Comparison of ENCODE assay signal across 8 cellular contexts in genomic region chr11:60840711-60841430, GRCh38. TPM values are rescaled to one million over a fixed set of nuclear protein-coding genes. Genes with fewer than 3 reads are reported as not detected.
DNase-seq lines count a peak whose midpoint lies in the region; ATAC-seq and TF ChIP-seq lines count a peak whose summit lies in the region.

No MANE protein-coding gene starts in this region.

- no peaks in the 10 kb centered on the region for H3F3A ChIP-seq in OCI-LY1 (ENCODE audit: insufficient read depth, low read length)

- H3K4me1 ChIP-seq in CD4-positive, CD25-positive, alpha-beta regulatory T cell (ENCODE audit: control insufficient read depth, insufficient read depth, low read length, poor library complexity, severe bottlenecking) = peaks cover 38% of the 10 kb centered on the region
- H3K4me1 ChIP-seq in OCI-LY1 (ENCODE audit: insufficient read depth, low read length, severe bottlenecking) = peaks cover 33% of the 10 kb centered on the region
- peaks cover 11 to 15% of the 10 kb centered on the region in 2 donors for H3K4me1 ChIP-seq in esophagus (ENCODE audit: control insufficient read depth in 2 of 2, insufficient read depth in 2 of 2, low read length in 1 of 2)
- H3K4me1 ChIP-seq in ovary (ENCODE audit: insufficient read depth) = peaks cover 16% of the 10 kb centered on the region

- no peak for TF ChIP-seq POLR2A in ovary (IDR thresholded peaks at IDR 0.05)

- peak overlapping the region; percentile 84 to 96 (median 88) for H3K4me3 Mint-ChIP-seq in CD4-positive, CD25-positive, alpha-beta regulatory T cell

- H3K4me1 Mint-ChIP-seq in CD4-positive, CD25-positive, alpha-beta regulatory T cell = peaks cover 4 to 52% (median 33%) of the 10 kb centered on the region in 4 donors

- H4K20me1 ChIP-seq in OCI-LY1 (ENCODE audit: insufficient read depth, low read length) = no peaks in the 10 kb centered on the region

- no peak for DNase-seq in CD4-positive, CD25-positive, alpha-beta regulatory T cell
- DNase-seq in ovary (peak in 3 of 5 donors; percentile 27 to 55 (median 53)), NCI-H774 (lab: John Stamatoyannopoulos, UW) (no peak), NCI-H446 (lab: John Stamatoyannopoulos, UW) (no peak)

- H3K9ac ChIP-seq in OCI-LY1 (ENCODE audit: low read length) = no peak overlapping the region; the same call in 1 of the 2 replicates

- H3K27me3 Mint-ChIP-seq in CD4-positive, CD25-positive, alpha-beta regulatory T cell = peaks cover 5% of the 10 kb centered on the region

- no peak for ATAC-seq in CD4-positive, CD25-positive, alpha-beta regulatory T cell (ENCODE audit: low read depth in 2 of 2)
- ATAC-seq in HG03175 (IDR thresholded peaks at IDR 0.05; ENCODE audit: unreplicated experiment) (no peak), GM18858 (IDR thresholded peaks at IDR 0.05; ENCODE audit: unreplicated experiment) (no peak)

- H3K27ac ChIP-seq in CD4-positive, CD25-positive, alpha-beta regulatory T cell (ENCODE audit: insufficient read depth, low read length, poor library complexity, severe bottlenecking) = no peak overlapping the region
- H3K27ac ChIP-seq in OCI-LY1 (ENCODE audit: low read depth, low read length, poor library complexity, severe bottlenecking) (no peak overlapping the region), esophagus (ENCODE audit: low read depth in 2 of 2, low read length in 1 of 2) (peak overlapping the region; percentile 44 to 50), ovary (peak overlapping the region in 1 of 2 donors; percentile 56)

- no peak for TF ChIP-seq EP300 in ovary (IDR thresholded peaks at IDR 0.05)

- no peaks in the 10 kb centered on the region for H3K9me3 ChIP-seq in CD4-positive, CD25-positive, alpha-beta regulatory T cell (ENCODE audit: control insufficient read depth in 2 of 2, low read length in 2 of 2)
- no peaks in the 10 kb centered on the region for H3K9me3 ChIP-seq in OCI-LY1 (ENCODE audit: low read length)
- H3K9me3 ChIP-seq in esophagus (ENCODE audit: control insufficient read depth in 2 of 2, insufficient read depth in 1 of 2, low read depth in 1 of 2, low read length in 1 of 2) = no peaks in the 10 kb centered on the region
- no peaks in the 10 kb centered on the region for H3K9me3 ChIP-seq in ovary

- no peaks in the 10 kb centered on the region for H3K9me3 Mint-ChIP-seq in CD4-positive, CD25-positive, alpha-beta regulatory T cell

- TF ChIP-seq CTCF in OCI-LY1 (IDR thresholded peaks at IDR 0.05; ENCODE audit: low read length) = no peak
- TF ChIP-seq CTCF in ovary (IDR thresholded peaks at IDR 0.05) = no peak

- H3K36me3 ChIP-seq in CD4-positive, CD25-positive, alpha-beta regulatory T cell (ENCODE audit: control insufficient read depth, insufficient read depth, low read length) = no peaks in the 10 kb centered on the region
- H3K36me3 ChIP-seq in OCI-LY1 (ENCODE audit: insufficient read depth, low read length) (peaks cover 8% of the 10 kb centered on the region; the same call in 1 of the 2 replicates), esophagus (ENCODE audit: control insufficient read depth in 2 of 2, insufficient read depth in 2 of 2, low read length in 1 of 2) (peaks cover 0 to under 1% of the 10 kb centered on the region in 2 donors), ovary (no peaks in the 10 kb centered on the region)

- H3K9me2 ChIP-seq in OCI-LY1 (ENCODE audit: low read depth, low read length) = no peaks in the 10 kb centered on the region

- H3K4me3 ChIP-seq in CD4-positive, CD25-positive, alpha-beta regulatory T cell (ENCODE audit: low read depth, low read length) = peak overlapping the region; percentile 84
- H3K4me3 ChIP-seq in OCI-LY1 (ENCODE audit: low read depth, low read length, poor library complexity, severe bottlenecking) = peak overlapping the region; percentile 71
- H3K4me3 ChIP-seq in esophagus (ENCODE audit: low read depth in 1 of 2, low read length in 2 of 2) = no peak overlapping the region
- no peak overlapping the region for H3K4me3 ChIP-seq in ovary

- peak overlapping the region; percentile 53; the same call in 1 of the 2 replicates for H2AFZ ChIP-seq in OCI-LY1 (ENCODE audit: low read length)

- peaks cover 26% of the 10 kb centered on the region for H3K79me2 ChIP-seq in OCI-LY1 (ENCODE audit: insufficient read depth, low read length)

- H3K4me2 ChIP-seq in OCI-LY1 (ENCODE audit: low read length) = peak overlapping the region; percentile 79

- H3K27me3 ChIP-seq in CD4-positive, CD25-positive, alpha-beta regulatory T cell (ENCODE audit: control insufficient read depth, insufficient read depth, low read length) = no peaks in the 10 kb centered on the region
- H3K27me3 ChIP-seq in OCI-LY1 (ENCODE audit: insufficient read depth, low read length) (no peaks in the 10 kb centered on the region), esophagus (ENCODE audit: control insufficient read depth in 1 of 2, insufficient read depth in 2 of 2, low read length in 2 of 2) (no peaks in the 10 kb centered on the region), ovary (no peaks in the 10 kb centered on the region)

- 69 to 76% methylated on average over 12 of the region's 12 CpGs for WGBS in esophagus, 2 donors
- 44 to 50% (median 49%) methylated on average over 12 of the region's 12 CpGs for WGBS in ovary, 3 donors

- no peaks in the 10 kb centered on the region for H3K36me3 Mint-ChIP-seq in CD4-positive, CD25-positive, alpha-beta regulatory T cell

- peak overlapping the region; percentile 29 to 97 (median 93) for H3K27ac Mint-ChIP-seq in CD4-positive, CD25-positive, alpha-beta regulatory T cell

- intact Hi-C loops in ovary (cut with DNase I) = loop anchor here in 1 of 4 donors (10.0 kb wide), 1 partner anchor 54 kb away; no protein-coding TSS in a partner anchor

RNA-seq across cellular contexts. Expression of gene CCDC86, which starts 1.0 kb away (rescaled TPM):
- 12.2 TPM for total RNA-seq in CD4-positive, CD25-positive, alpha-beta regulatory T cell
- polyA plus RNA-seq in CD4-positive, CD25-positive, alpha-beta regulatory T cell = 10 to 100 TPM in 1 of 4 donors, 1 to 10 TPM in 3; 7.0 to 12.8 (median 8.4) TPM
- 10 to 100 TPM in 1 of 2 donors, 1 to 10 TPM in 1; 9.3 to 18.6 TPM for polyA plus RNA-seq in esophagus
- 10 to 100 TPM in 6 of 7 donors, 1 to 10 TPM in 1; 7.0 to 32.9 (median 20.4) TPM for total RNA-seq in ovary
- polyA plus RNA-seq in ovary = 10 to 100 TPM; 10.5 to 16.4 TPM

RNA-seq across cellular contexts. Expression of gene PTGDR2, which starts 14.9 kb away (rescaled TPM):
- total RNA-seq in CD4-positive, CD25-positive, alpha-beta regulatory T cell = 2.3 TPM
- polyA plus RNA-seq in CD4-positive, CD25-positive, alpha-beta regulatory T cell = 1 to 10 TPM in 3 of 4 donors, under 1 TPM in 1; 0.81 to 1.4 (median 1.1) TPM
- polyA plus RNA-seq in esophagus = under 1 TPM; 0.26 to 0.41 TPM
- total RNA-seq in ovary = under 1 TPM in 5 of 7 donors, not detected in 2; 0.10 to 0.46 (median 0.15) TPM
- polyA plus RNA-seq in ovary = under 1 TPM; 0.07 to 0.42 TPM

RNA-seq across cellular contexts. Expression of gene ZP1, which starts 26.5 kb away (rescaled TPM):
- total RNA-seq in CD4-positive, CD25-positive, alpha-beta regulatory T cell = not detected
- polyA plus RNA-seq in CD4-positive, CD25-positive, alpha-beta regulatory T cell = not detected
- polyA plus RNA-seq in esophagus (under 1 TPM; 0.06 to 0.08 TPM), ovary (under 1 TPM in 1 of 2 donors, not detected in 1; 0.17 TPM)
- total RNA-seq in ovary = not detected

RNA-seq across cellular contexts. Expression of gene MS4A10, which starts 55.7 kb away (rescaled TPM):
- not detected for total RNA-seq in CD4-positive, CD25-positive, alpha-beta regulatory T cell
- polyA plus RNA-seq in CD4-positive, CD25-positive, alpha-beta regulatory T cell = not detected
- polyA plus RNA-seq in esophagus = not detected
- under 1 TPM in 1 of 7 donors, not detected in 6; 0.36 TPM for total RNA-seq in ovary
- not detected for polyA plus RNA-seq in ovary

Comparison
In these comparisons a context has a peak if more than half of its experiments do, and no peak if none do; other contexts are left out.
1. DNase-seq: peak in ovary (3 of 5); none in CD4-positive, CD25-positive, alpha-beta regulatory T cell (0 of 3), NCI-H774 (single experiment) and NCI-H446 (0 of 2).
2. H3K27ac ChIP-seq: peak in esophagus (2 of 2); none in CD4-positive, CD25-positive, alpha-beta regulatory T cell (single experiment) and OCI-LY1 (single experiment).
3. H3K4me3 ChIP-seq: peak in CD4-positive, CD25-positive, alpha-beta regulatory T cell (single experiment) and OCI-LY1 (single experiment); none in esophagus (0 of 2) and ovary (single experiment).